2 cellular contexts compared by ENCODE assay signal in genomic region chr10:71864861-71865473, GRCh38.
TF ChIP-seq lines count a peak whose summit lies in the region.

No MANE protein-coding gene starts in this region.

TF ChIP-seq in SK-N-SH, 30 proteins besides CTCF, POLR2A, EP300 and RAD21 (continued from another document):
- no peak for TF ChIP-seq USF2 (IDR thresholded peaks at IDR 0.05; ENCODE audit: borderline replicate concordance, low read depth, low read length)
- no peak for TF ChIP-seq FOXJ3 (CRISPR knock-in tag; IDR thresholded peaks at IDR 0.05)
- peak; percentile 55; the same call in 1 of the 2 replicates for TF ChIP-seq NFIC (IDR thresholded peaks at IDR 0.05; ENCODE audit: borderline replicate concordance)
- TF ChIP-seq JUND (IDR thresholded peaks at IDR 0.05) = peak; percentile 51
- peak; percentile 39; the same call in 1 of the 2 replicates for TF ChIP-seq MEF2A (IDR thresholded peaks at IDR 0.05; ENCODE audit: borderline replicate concordance, low read depth)
- no peak for TF ChIP-seq EZH2phosphoT487 (IDR thresholded peaks at IDR 0.05; ENCODE audit: borderline replicate concordance, low read depth)
- peak; percentile 65 for TF ChIP-seq TCF12 (IDR thresholded peaks at IDR 0.05)
- no peak for TF ChIP-seq ZBTB33 (IDR thresholded peaks at IDR 0.05; ENCODE audit: borderline replicate concordance, low read depth)
- TF ChIP-seq FOSL2 (IDR thresholded peaks at IDR 0.05; ENCODE audit: borderline replicate concordance, low read depth) = peak; percentile 61; the same call in 1 of the 2 replicates
- no peak for TF ChIP-seq SIN3A (IDR thresholded peaks at IDR 0.05; ENCODE audit: borderline replicate concordance, low read depth, low read length)
- TF ChIP-seq YY1 (IDR thresholded peaks at IDR 0.05; ENCODE audit: low read depth) = no peak
- peak; percentile 89 for TF ChIP-seq RXRA (IDR thresholded peaks at IDR 0.05; ENCODE audit: borderline replicate concordance, low read depth)

TF ChIP-seq in SK-N-SH treated with all-trans-retinoic acid at 6 μM for 48 hours, 23 proteins besides CTCF, POLR2A, EP300 and RAD21:
- TF ChIP-seq PATZ1 (CRISPR knock-in tag; IDR thresholded peaks at IDR 0.05; ENCODE audit: borderline replicate concordance) (no peak), POU6F1 (CRISPR knock-in tag; IDR thresholded peaks at IDR 0.05; ENCODE audit: borderline replicate concordance, low read depth) (no peak), ZNF70 (CRISPR knock-in tag; IDR thresholded peaks at IDR 0.05) (no peak)
TF ChIP-seq in SK-N-SH treated with all-trans-retinoic acid at 6 μM for 48 hours: peak in this region for 0.
